In genomic region chr7:924541-925231, GRCh38 we compare ENCODE assay signal across 9 cellular contexts. TPM values are rescaled to one million over a fixed set of nuclear protein-coding genes. Genes with fewer than 3 reads are reported as not detected.
DNase-seq lines count a peak whose midpoint lies in the region; ATAC-seq and TF ChIP-seq lines count a peak whose summit lies in the region.
"Had no signal": no experiment of that assay in that cellular context is flagged by ENCODE, and none has a peak within 500 bp of the region (broad histone marks: within the 10 kb centered on the region; RNA-seq: fewer than 3 reads in every experiment).

No MANE protein-coding gene starts in this region.

- no peaks in the 10 kb centered on the region for H3K36me3 ChIP-seq in upper lobe of right lung
- no peaks in the 10 kb centered on the region for H3K36me3 ChIP-seq in H7 (replicated peaks; ENCODE audit: control insufficient read depth, insufficient read depth, low read length)
- H3K36me3 ChIP-seq: breast epithelium had no signal

- DNase-seq in CD1c-positive myeloid dendritic cell (ENCODE audit: extremely low spot score) (peak; percentile 90), mesothelial cell of epicardium (ENCODE audit: low spot score in 2 of 2, unreplicated experiment in 2 of 2) (peak; percentile 13 to 37), upper lobe of right lung (peak; percentile 63), H7 (no peak)
- peak; percentile 66 for DNase-seq in activated CD8-positive, alpha-beta memory T cell treated with anti-CD3 and anti-CD28 coated beads, Interleukin-2, amount 50 U/mL, for 4 hours

- H3K27me3 Mint-ChIP-seq in mesothelial cell of epicardium (ENCODE audit: low read depth) = no peaks in the 10 kb centered on the region

- no peak overlapping the region for H3K4me3 Mint-ChIP-seq in mesothelial cell of epicardium

- ATAC-seq in GM19395 (IDR thresholded peaks at IDR 0.05; ENCODE audit: unreplicated experiment) (peak; percentile 51), HG03571 (IDR thresholded peaks at IDR 0.05; ENCODE audit: unreplicated experiment) (peak; percentile 41), upper lobe of right lung (no peak), HG03469 (IDR thresholded peaks at IDR 0.05; ENCODE audit: unreplicated experiment) (no peak)

- intact Hi-C loops in upper lobe of right lung (cut with DNase I) = no loop called here

- H3K4me3 ChIP-seq in upper lobe of right lung (no peak overlapping the region), H7 (ENCODE audit: insufficient read depth, low read depth, low read length) (no peak overlapping the region)
- H3K4me3 ChIP-seq: breast epithelium had no signal

- no peak overlapping the region for H3K27ac Mint-ChIP-seq in mesothelial cell of epicardium

- H3K36me3 Mint-ChIP-seq in mesothelial cell of epicardium = no peaks in the 10 kb centered on the region

- peaks cover 7% of the 10 kb centered on the region for H3K4me1 ChIP-seq in upper lobe of right lung
- H3K4me1 ChIP-seq: breast epithelium had no signal

- peaks cover 4% of the 10 kb centered on the region for H3K4me1 Mint-ChIP-seq in mesothelial cell of epicardium

- H3K27ac ChIP-seq in upper lobe of right lung = no peak overlapping the region
- H3K27ac ChIP-seq: breast epithelium had no signal

- TF ChIP-seq CTCF in mesothelial cell of epicardium (IDR thresholded peaks at IDR 0.05; ENCODE audit: unreplicated experiment) (no peak), upper lobe of right lung (IDR thresholded peaks at IDR 0.05) (no peak)

- H3K27me3 ChIP-seq in upper lobe of right lung = no peaks in the 10 kb centered on the region
- H3K27me3 ChIP-seq in H7 (ENCODE audit: control insufficient read depth, insufficient read depth, low read length) = no peaks in the 10 kb centered on the region
- H3K27me3 ChIP-seq: breast epithelium had no signal

- H3K9me3 ChIP-seq in upper lobe of right lung = no peaks in the 10 kb centered on the region
- H3K9me3 ChIP-seq: breast epithelium had no signal

- H3K9me3 Mint-ChIP-seq in mesothelial cell of epicardium = no peaks in the 10 kb centered on the region

RNA-seq across cellular contexts. Expression of gene ADAP1, which starts 29.8 kb away (rescaled TPM):
- total RNA-seq in mesothelial cell of epicardium (2.9 to 5.3 TPM (median 4.0 TPM) in 3 replicates), upper lobe of right lung (30.7 TPM)
- total RNA-seq in H7 (2014; rRNA removed; shearing (Covaris generic)) = 4.9 and 5.0 TPM in 2 replicates

RNA-seq across cellular contexts. Expression of gene GET4, which starts 48.3 kb away (rescaled TPM):
- total RNA-seq in mesothelial cell of epicardium (67.9 to 77.6 TPM (median 72.2 TPM) in 3 replicates), upper lobe of right lung (35.1 TPM)
- total RNA-seq in H7 (2014; rRNA removed; shearing (Covaris generic)) = 50.8 and 61.9 TPM in 2 replicates

RNA-seq across cellular contexts. Expression of gene COX19, which starts 50.7 kb away (rescaled TPM):
- total RNA-seq in mesothelial cell of epicardium (19.2 to 22.0 TPM (median 20.2 TPM) in 3 replicates), upper lobe of right lung (9.4 TPM)
- total RNA-seq in H7 (2014; rRNA removed; shearing (Covaris generic)) = 8.4 and 12.9 TPM in 2 replicates

RNA-seq across cellular contexts. Expression of gene CYP2W1, which starts 58.3 kb away (rescaled TPM):
- total RNA-seq in mesothelial cell of epicardium = 5.6 to 6.2 TPM (median 5.8 TPM) in 3 replicates
- total RNA-seq in upper lobe of right lung = not detected
- total RNA-seq in H7 (2014; rRNA removed; shearing (Covaris generic)) = not detected in 2 replicates
- total RNA-seq: breast epithelium had no signal

Comparison
In these comparisons a context has a peak if more than half of its experiments do, and no peak if none do; other contexts are left out.
1. ATAC-seq: peak in GM19395 (single experiment) and HG03571 (single experiment); none in upper lobe of right lung (single experiment) and HG03469 (single experiment).